9 cellular contexts compared by ENCODE assay signal in genomic region chr7:97118306-97118917, GRCh38. TPM values are rescaled to one million over a fixed set of nuclear protein-coding genes. Genes with fewer than 3 reads are reported as not detected.
DNase-seq lines count a peak whose midpoint lies in the region; ATAC-seq, FAIRE-seq and TF ChIP-seq lines count a peak whose summit lies in the region.
"Had no signal": no experiment of that assay in that cellular context is flagged by ENCODE, and none has a peak within 500 bp of the region (broad histone marks: within the 10 kb centered on the region; RNA-seq: fewer than 3 reads in every experiment).

No MANE protein-coding gene starts in this region.

- no peaks in the 10 kb centered on the region for H4K20me1 ChIP-seq in HepG2 (ENCODE audit: insufficient read depth, low read length)

- no TSS peak for BruUV-seq in HepG2 (replicated peaks; lab: Mats Ljungman, UMichigan)

- peak overlapping the region; percentile 69 for H3K4me3 ChIP-seq in cardiac muscle cell
- H3K4me3 ChIP-seq in HepG2 (replicated peaks in 1 of 3; ENCODE audit: insufficient read depth in 1 of 3, low read depth in 2 of 3, low read length in 3 of 3): peak overlapping the region; percentile 64 to 83 (median 80)
- H3K4me3 ChIP-seq in tibial nerve: peak overlapping the region; percentile 42 to 80 (median 68)

- peaks cover 45% of the 10 kb centered on the region for H3K79me2 ChIP-seq in HepG2 (ENCODE audit: insufficient read depth, low read length)

- H3K27ac Mint-ChIP-seq in activated naive CD4-positive, alpha-beta T cell treated with anti-CD3 and anti-CD28 coated beads, Interleukin-2, amount 50 U/mL, for 72 hours: peak overlapping the region; percentile 86 to 95

- POLR2A ChIA-PET in HepG2 (lab: Yijun Ruan, JAX): interaction anchor here (1.5 to 2.5 kb wide), 4 partner anchors 11 to 754 kb away, joined by 4 to 12 read pairs (median 8); partner anchors contain the start of gene ASNS

- peaks cover 13 to 16% of the 10 kb centered on the region in 2 donors for H3K9me3 Mint-ChIP-seq in activated naive CD4-positive, alpha-beta T cell treated with anti-CD3 and anti-CD28 coated beads, Interleukin-2, amount 50 U/mL, for 72 hours

- TF ChIP-seq RAD21 in HepG2 (CRISPR knock-in tag; IDR thresholded peaks at IDR 0.05): no peak

- H3K4me2 ChIP-seq in HepG2 (ENCODE audit: low read depth, low read length): peak overlapping the region; percentile 83

- TF ChIP-seq EP300 in HepG2 (IDR thresholded peaks at IDR 0.05; ENCODE audit: low read depth in 2 of 2, low read length in 2 of 2) (no peak), HepG2 (CRISPR knock-in tag; IDR thresholded peaks at IDR 0.05; ENCODE audit: borderline replicate concordance) (no peak), tibial nerve (IDR thresholded peaks at IDR 0.05) (no peak)

- H3K36me3 ChIP-seq in cardiac muscle cell (no peaks in the 10 kb centered on the region), HepG2 (replicated peaks in 1 of 2; ENCODE audit: control insufficient read depth in 1 of 2, insufficient read depth in 2 of 2, low read length in 2 of 2) (no peaks in the 10 kb centered on the region), tibial nerve (no peaks in the 10 kb centered on the region)

- H3K4me1 ChIP-seq in cardiac muscle cell (ENCODE audit: low read depth) (peaks cover 9% of the 10 kb centered on the region), HepG2 (ENCODE audit: insufficient read depth, low read length) (peaks cover 30% of the 10 kb centered on the region), tibial nerve (peaks cover 0 to 22% (median 15%) of the 10 kb centered on the region in 4 donors)

- H3K9me3 ChIP-seq in cardiac muscle cell (ENCODE audit: low read depth): no peaks in the 10 kb centered on the region
- H3K9me3 ChIP-seq in HepG2 (ENCODE audit: low read length): no peaks in the 10 kb centered on the region
- no peaks in the 10 kb centered on the region for H3K9me3 ChIP-seq in tibial nerve

- WGBS in HepG2 (ENCODE audit: low lambda C conversion rate): 9% methylated on average over 13 of the region's 13 CpGs
- WGBS in tibial nerve, 2 donors: 15 to 18% methylated on average over 13 of the region's 13 CpGs

- H3K27ac ChIP-seq in cardiac muscle cell (peak overlapping the region; percentile 75), HepG2 (ENCODE audit: extremely low read length, insufficient read depth, low read length) (peak overlapping the region; percentile 76), tibial nerve (peak overlapping the region in 3 of 4 donors; percentile 61 to 86 (median 82))

- intact Hi-C loops in Right ventricle myocardium superior (cut with DNase I): no loop called here
- intact Hi-C loops in HepG2 (cut with micrococcal nuclease; ENCODE audit: unreplicated experiment): no loop called here

- H2AFZ ChIP-seq in HepG2 (ENCODE audit: low read length): peak overlapping the region; percentile 81

- ATAC-seq in Right ventricle myocardium superior (ENCODE audit: poor library complexity) (no peak), HepG2 (no peak), HG02973 (IDR thresholded peaks at IDR 0.05; ENCODE audit: unreplicated experiment) (no peak), GM19395 (IDR thresholded peaks at IDR 0.05; ENCODE audit: unreplicated experiment) (no peak)
- no peak for ATAC-seq in activated naive CD4-positive, alpha-beta T cell treated with anti-CD3 and anti-CD28 coated beads, Interleukin-2, amount 50 U/mL, for 72 hours

- DNase-seq in cardiac muscle cell (ENCODE audit: low read depth in 1 of 2, low spot score in 1 of 2): peak in 1 of 2 donors; percentile 10
- DNase-seq in Right ventricle myocardium superior: no peak
- no peak for DNase-seq in activated naive CD4-positive, alpha-beta T cell treated with anti-CD3 and anti-CD28 coated beads, Interleukin-2, amount 50 U/mL, for 72 hours (ENCODE audit: low spot score in 2 of 2)
- DNase-seq in HepG2 (ENCODE audit: low spot score): no peak
- no peak for DNase-seq in tibial nerve (ENCODE audit: low spot score in 2 of 2)
- DNase-seq in GM10266 (ENCODE audit: extremely low spot score): no peak

- in situ Hi-C loops in HepG2 (cut with HindIII; ENCODE audit: extremely low pct_ligation_motif_present, low pct_unique_long_range_greater_than_20kb): loop anchor here (10.0 kb wide), 1 partner anchor 726 kb away; no protein-coding TSS in a partner anchor

- FAIRE-seq in HepG2 (lab: Jason Lieb, UNC): no peak
- FAIRE-seq: colon had no signal

- H3K36me3 Mint-ChIP-seq in activated naive CD4-positive, alpha-beta T cell treated with anti-CD3 and anti-CD28 coated beads, Interleukin-2, amount 50 U/mL, for 72 hours: peaks cover 35 to 65% of the 10 kb centered on the region in 2 donors

- no peaks in the 10 kb centered on the region for H3K27me3 ChIP-seq in cardiac muscle cell
- H3K27me3 ChIP-seq in HepG2 (ENCODE audit: control insufficient read depth in 1 of 2, insufficient read depth in 2 of 2, low read length in 2 of 2): no peaks in the 10 kb centered on the region; a peak in 1 of 5 replicates
- no peaks in the 10 kb centered on the region for H3K27me3 ChIP-seq in tibial nerve

- CTCF ChIA-PET in HepG2 (lab: Yijun Ruan, JAX; ENCODE audit: low intra/inter-chr PET ratio, low total read pairs): interaction anchor here (0.9 kb wide), 1 partner anchor 61 kb away, joined by 3 read pairs; no protein-coding TSS in a partner anchor

- TF ChIP-seq POLR2A in HepG2 (IDR thresholded peaks at IDR 0.05; ENCODE audit: insufficient read depth in 1 of 2, low read depth in 2 of 2, low read length in 2 of 2) (no peak), tibial nerve (IDR thresholded peaks at IDR 0.05) (no peak)

- H3K9ac ChIP-seq in HepG2 (ENCODE audit: insufficient read depth, low read depth, low read length): peak overlapping the region; percentile 84

- TF ChIP-seq CTCF in cardiac muscle cell (IDR thresholded peaks at IDR 0.05; ENCODE audit: low read depth, low read length) (no peak), HepG2 (CRISPR knock-in tag; IDR thresholded peaks at IDR 0.05) (no peak), tibial nerve (IDR thresholded peaks at IDR 0.05) (no peak), GM10266 (IDR thresholded peaks at IDR 0.05; ENCODE audit: control insufficient read depth, insufficient read depth, low read depth, missing control alignments) (no peak)

TF ChIP-seq in HepG2, 621 proteins besides CTCF, POLR2A, EP300 and RAD21 (continues in another document):
- TF ChIP-seq ZMAT5 (CRISPR knock-in tag; IDR thresholded peaks at IDR 0.05; ENCODE audit: borderline replicate concordance, low read depth) (no peak), ZNF772 (CRISPR knock-in tag; IDR thresholded peaks at IDR 0.05) (no peak), ZKSCAN8 (CRISPR knock-in tag; IDR thresholded peaks at IDR 0.05; ENCODE audit: borderline replicate concordance) (no peak), NKX3-1 (CRISPR knock-in tag; IDR thresholded peaks at IDR 0.05) (no peak), GATAD1 (CRISPR knock-in tag; IDR thresholded peaks at IDR 0.05) (no peak), TERF1 (CRISPR knock-in tag; IDR thresholded peaks at IDR 0.05) (no peak), TBL1XR1 (IDR thresholded peaks at IDR 0.05; ENCODE audit: borderline replicate concordance, low read length, partially characterized antibody) (no peak), ZNF460 (CRISPR knock-in tag; IDR thresholded peaks at IDR 0.05; ENCODE audit: borderline replicate concordance) (no peak), MYC (CRISPR knock-in tag; IDR thresholded peaks at IDR 0.05; ENCODE audit: borderline replicate concordance) (no peak)

RNA-seq across cellular contexts. Expression of gene SDHAF3, which starts 0.9 kb away (rescaled TPM):
- total RNA-seq in cardiac muscle cell: 8.8 and 9.5 TPM in 2 replicates
- 41.8 and 65.3 TPM in 2 replicates for polyA plus RNA-seq in cardiac muscle cell
- 19.3 TPM for total RNA-seq in Right ventricle myocardium superior
- total RNA-seq in activated naive CD4-positive, alpha-beta T cell treated with anti-CD3 and anti-CD28 coated beads, Interleukin-2, amount 50 U/mL, for 72 hours: 10 to 100 TPM; 19.7 to 28.8 TPM
- total RNA-seq in HepG2 (2016; rRNA removed; fragmentation: Illumina TruSeq; extraction: Trizol): 32.6 and 46.9 TPM in 2 replicates
- 16.0 and 21.0 TPM in 2 replicates for total RNA-seq in HepG2 (2016; cell fraction: cytosol; rRNA removed; fragmentation: Illumina TruSeq; extraction: Trizol; ENCODE audit: low read depth)
- total RNA-seq in HepG2 (2016; cell fraction: insoluble cytoplasmic fraction; rRNA removed; fragmentation: Illumina TruSeq; extraction: Trizol): 40.1 and 50.4 TPM in 2 replicates
- 26.3 and 29.6 TPM in 2 replicates for total RNA-seq in HepG2 (2016; cell fraction: membrane; rRNA removed; fragmentation: Illumina TruSeq; extraction: Trizol)
- total RNA-seq in HepG2 (2016; cell fraction: nucleus; rRNA removed; fragmentation: Illumina TruSeq; extraction: Trizol): 17.6 and 22.6 TPM in 2 replicates
- 11.7 and 15.2 TPM in 2 replicates for polyA plus RNA-seq in HepG2 (2011; rRNA removed)
- polyA plus RNA-seq in HepG2 (2011; cell fraction: cytosol; rRNA removed): 7.3 and 9.3 TPM in 2 replicates
- 2.2 and 2.8 TPM in 2 replicates for polyA plus RNA-seq in HepG2 (2011; cell fraction: nucleus; rRNA removed)
- 21.1 and 45.4 TPM in 2 replicates for polyA plus RNA-seq in HepG2 (2012)
- 18.5 and 25.0 TPM in 2 replicates for polyA plus RNA-seq in HepG2 (2016; cell fraction: cytosol; fragmentation: Illumina TruSeq; extraction: Trizol; ENCODE audit: low read depth)
- 71.8 and 79.1 TPM in 2 replicates for polyA plus RNA-seq in HepG2 (2016; cell fraction: insoluble cytoplasmic fraction; fragmentation: Illumina TruSeq; extraction: Trizol; ENCODE audit: low read depth)
- polyA plus RNA-seq in HepG2 (2016; cell fraction: membrane; fragmentation: Illumina TruSeq; extraction: Trizol; ENCODE audit: low read depth): 38.7 and 40.8 TPM in 2 replicates
- polyA plus RNA-seq in HepG2 (2016; cell fraction: nucleus; fragmentation: Illumina TruSeq; extraction: Trizol; ENCODE audit: insufficient read depth, low read depth): 32.4 and 35.9 TPM in 2 replicates
- 27.1 and 28.0 TPM in 2 replicates for polyA minus RNA-seq in HepG2 (2011; rRNA and poly(A)+ RNA removed; ENCODE audit: low replicate concordance)
- 20.5 and 23.2 TPM in 2 replicates for polyA minus RNA-seq in HepG2 (2011; cell fraction: cytosol; rRNA and poly(A)+ RNA removed)
- 16.6 and 19.9 TPM in 2 replicates for polyA minus RNA-seq in HepG2 (2011; cell fraction: nucleus; rRNA and poly(A)+ RNA removed)
- 10 to 100 TPM in 3 of 4 donors, 1 to 10 TPM in 1; 9.6 to 16.7 (median 14.4) TPM for total RNA-seq in tibial nerve
